ENCODE assay signal across 19 cellular contexts in the genomic region with DNA sequence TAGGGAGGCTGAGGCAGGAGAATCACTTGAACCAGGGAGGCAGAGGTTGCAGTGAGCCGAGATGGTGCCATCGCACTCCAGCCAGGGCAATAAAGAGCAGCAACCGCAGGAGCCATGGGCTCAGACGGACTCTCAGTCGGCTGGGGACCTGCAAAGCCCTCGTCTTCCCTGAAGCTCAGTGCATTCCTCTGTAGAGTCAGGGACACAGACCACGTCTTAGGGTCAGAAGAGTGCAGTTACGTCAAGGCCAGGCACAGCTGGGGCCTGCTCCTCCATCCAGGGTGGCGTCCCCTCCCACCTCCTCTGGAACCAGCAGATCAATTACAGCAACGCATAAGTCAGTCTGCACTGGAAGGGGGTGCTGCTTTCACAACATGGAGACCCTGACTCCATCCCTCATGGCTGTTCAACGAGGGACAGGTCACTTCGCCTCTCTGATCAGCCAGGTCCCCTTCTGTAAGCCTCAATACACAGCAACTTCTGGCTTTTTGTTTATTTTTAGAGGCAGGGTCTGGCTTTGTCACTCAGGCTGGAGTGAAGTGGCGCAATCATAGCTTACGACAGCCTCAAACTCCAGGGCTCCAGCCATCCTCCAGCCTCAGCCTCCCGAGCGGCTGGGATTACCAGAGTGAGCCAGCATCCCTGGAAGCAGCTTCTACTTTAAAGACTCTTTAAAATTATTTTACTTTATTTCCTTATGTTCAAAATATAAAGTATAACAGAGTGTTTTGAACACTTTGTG.
DNase-seq lines count a peak whose midpoint lies in the region; FAIRE-seq and TF ChIP-seq lines count a peak whose summit lies in the region.
"Had no signal": no experiment of that assay in that cellular context is flagged by ENCODE, and none has a peak within 500 bp of the region (broad histone marks: within the 10 kb centered on the region; RNA-seq: fewer than 3 reads in every experiment).

No MANE protein-coding gene starts in this region.

- no peaks in the 10 kb centered on the region for H3K79me2 ChIP-seq in trophoblast cell (ENCODE audit: control insufficient read depth, insufficient read depth, low read length, poor library complexity)

- no peak overlapping the region for H4K12ac ChIP-seq in trophoblast cell (ENCODE audit: low read depth, low read length)

- no peak overlapping the region for H4K8ac ChIP-seq in trophoblast cell (ENCODE audit: low read depth, low read length)

- H3K4me3 ChIP-seq in spleen (no peak overlapping the region), trophoblast cell (ENCODE audit: low read depth, low read length) (no peak overlapping the region)
- H3K4me3 ChIP-seq: lung, PC-9, SJSA1, thoracic aorta had no signal

- H3K4me1 ChIP-seq in spleen (no peaks in the 10 kb centered on the region), trophoblast cell (ENCODE audit: control insufficient read depth in 1 of 2, insufficient read depth in 2 of 2, low read length in 2 of 2) (no peaks in the 10 kb centered on the region)
- H3K4me1 ChIP-seq: SJSA1 had no signal

- intact Hi-C loops in spleen (cut with DNase I; ENCODE audit: low total_unique reads) = no loop called here

- H3K4ac ChIP-seq in trophoblast cell (ENCODE audit: low read depth, low read length) = no peak overlapping the region

- TF ChIP-seq CTCF in spleen (IDR thresholded peaks at IDR 0.05 in 8 of 11, conservative IDR thresholded peaks at IDR 0.05 in 3 of 11) = no peak

- DNase-seq in activated CD4-positive, alpha-beta T cell treated with anti-CD3 and anti-CD28 coated beads for 1 hour = peak; percentile 3
- DNase-seq in activated CD4-positive, alpha-beta T cell treated with anti-CD3 and anti-CD28 coated beads, Interleukin-2, amount 50 U/mL, for 1 hour = no peak
- DNase-seq in Daoy (ENCODE audit: low read depth) (peak; percentile 1), spleen (peak; percentile 39), HTR-8/SVneo (ENCODE audit: insufficient read length, low spot score) (no peak), trophoblast cell (no peak), LoVo (ENCODE audit: low spot score) (no peak)
- peak; percentile 9 for DNase-seq in activated CD8-positive, alpha-beta memory T cell treated with anti-CD3 and anti-CD28 coated beads, Interleukin-2, amount 50 U/mL, for 4 hours
- DNase-seq: AML-193, cerebellar nuclear complex, DMS53, NCI-H1105, NCI-H2081, PC-9 had no signal

- 84 to 90% (median 87%) methylated on average over 10 to 16 of the region's 16 CpGs for WGBS in spleen, 5 donors
- WGBS in trophoblast cell (ENCODE audit: extremely low coverage, insufficient coverage, insufficient read length) = no CpG with 5 or more reads among the region's 16 CpGs

- H2BK5ac ChIP-seq in trophoblast cell (ENCODE audit: low read depth, low read length, poor library complexity) = no peak overlapping the region

- no peak overlapping the region for H2AK5ac ChIP-seq in trophoblast cell (ENCODE audit: low read length)

- no peak overlapping the region for H2AFZ ChIP-seq in trophoblast cell (ENCODE audit: insufficient read depth, low read length, poor library complexity)
- H2AFZ ChIP-seq: PC-9 had no signal

- H3K36me3 ChIP-seq in spleen (peaks cover 0 to 39% (median 2%) of the 10 kb centered on the region in 6 donors), trophoblast cell (ENCODE audit: control insufficient read depth in 1 of 2, insufficient read depth in 2 of 2, low read length in 2 of 2) (no peaks in the 10 kb centered on the region)
- H3K36me3 ChIP-seq: SJSA1, thoracic aorta had no signal

- no peak overlapping the region for H2BK120ac ChIP-seq in trophoblast cell (ENCODE audit: insufficient read depth, low read length, poor library complexity)

- no peak overlapping the region for H3K9ac ChIP-seq in trophoblast cell (ENCODE audit: low read length)

- H3K27ac ChIP-seq in spleen (no peak overlapping the region), trophoblast cell (ENCODE audit: low read depth, low read length) (no peak overlapping the region)
- H3K27ac ChIP-seq: epithelial cell of prostate, PC-9, SJSA1, thoracic aorta had no signal

- no peak overlapping the region for H4K91ac ChIP-seq in trophoblast cell (ENCODE audit: low read depth, low read length)

- TF ChIP-seq POLR2A in spleen (IDR thresholded peaks at IDR 0.05) = no peak

- H3K79me1 ChIP-seq in trophoblast cell (ENCODE audit: low read length) = no peaks in the 10 kb centered on the region

- no peak overlapping the region for H3K4me2 ChIP-seq in trophoblast cell (ENCODE audit: low read length)
- H3K4me2 ChIP-seq: PC-9 had no signal

- H3K18ac ChIP-seq in trophoblast cell (ENCODE audit: low read length) = no peak overlapping the region

- FAIRE-seq in HTR-8/SVneo (lab: Jason Lieb, UNC) = no peak
- FAIRE-seq: astrocyte had no signal

- H3K27me3 ChIP-seq in spleen (replicated peaks in 1 of 7) (no peaks in the 10 kb centered on the region), trophoblast cell (ENCODE audit: insufficient read depth, low read length) (no peaks in the 10 kb centered on the region)
- H3K27me3 ChIP-seq: SJSA1 had no signal

- H3K9me3 ChIP-seq in spleen = peaks cover 0 to 21% (median 17%) of the 10 kb centered on the region in 8 donors
- peaks cover 2% of the 10 kb centered on the region for H3K9me3 ChIP-seq in trophoblast cell (ENCODE audit: insufficient read depth, low read depth, low read length)
- H3K9me3 ChIP-seq: SJSA1, thoracic aorta had no signal

- no peak overlapping the region for H3K14ac ChIP-seq in trophoblast cell (ENCODE audit: low read length)

- H3K23ac ChIP-seq in trophoblast cell (ENCODE audit: low read length) = no peak overlapping the region

- H2BK12ac ChIP-seq in trophoblast cell (ENCODE audit: low read length) = no peak overlapping the region

Comparison
In these comparisons a context has a peak if more than half of its experiments do, and no peak if none do; other contexts are left out.
1. DNase-seq: peak in activated CD4-positive, alpha-beta T cell treated with anti-CD3 and anti-CD28 coated beads for 1 hour (single experiment), Daoy (single experiment), activated CD8-positive, alpha-beta memory T cell treated with anti-CD3 and anti-CD28 coated beads, Interleukin-2, amount 50 U/mL, for 4 hours (single experiment) and spleen (single experiment); none in activated CD4-positive, alpha-beta T cell treated with anti-CD3 and anti-CD28 coated beads, Interleukin-2, amount 50 U/mL, for 1 hour (single experiment), HTR-8/SVneo (single experiment), trophoblast cell (0 of 2) and LoVo (single experiment).